In genomic region chr15:41796457-41796856, GRCh38 we compare ENCODE assay signal across 9 cellular contexts. TPM values are rescaled to one million over a fixed set of nuclear protein-coding genes. Genes with fewer than 3 reads are reported as not detected.
DNase-seq lines count a peak whose midpoint lies in the region; ATAC-seq and TF ChIP-seq lines count a peak whose summit lies in the region.
"Had no signal": no experiment of that assay in that cellular context is flagged by ENCODE, and none has a peak within 500 bp of the region (broad histone marks: within the 10 kb centered on the region; RNA-seq: fewer than 3 reads in every experiment).

No MANE protein-coding gene starts in this region.

- no peak for TF ChIP-seq POLR2A in upper lobe of left lung (IDR thresholded peaks at IDR 0.05)

- TF ChIP-seq CTCF in brain (conservative IDR thresholded peaks at IDR 0.05), result no peak
- TF ChIP-seq CTCF in upper lobe of left lung (IDR thresholded peaks at IDR 0.05), result no peak

- peaks cover 0 to 12% (median 8%) of the 10 kb centered on the region in 4 donors for H3K36me3 ChIP-seq in upper lobe of left lung

- H3K27me3 ChIP-seq in upper lobe of left lung, result no peaks in the 10 kb centered on the region

- no peak overlapping the region for H3K4me3 ChIP-seq in upper lobe of left lung

- peak overlapping the region in 3 of 5 experiments; percentile 85 to 95 (median 88) for H3K27ac Mint-ChIP-seq in brain

- H3K4me1 ChIP-seq in upper lobe of left lung, result peaks cover 17 to 22% (median 20%) of the 10 kb centered on the region in 4 donors

- peak overlapping the region in 1 of 4 donors; percentile 61 for H3K27ac ChIP-seq in upper lobe of left lung

- no peaks in the 10 kb centered on the region for H3K9me3 ChIP-seq in upper lobe of left lung

- TF ChIP-seq EP300 in upper lobe of left lung (IDR thresholded peaks at IDR 0.05), result no peak

- ATAC-seq in HG03469 (IDR thresholded peaks at IDR 0.05; ENCODE audit: unreplicated experiment) (no peak), upper lobe of left lung (ENCODE audit: low FRiP score in 2 of 2) (no peak), HG03196 (IDR thresholded peaks at IDR 0.05; ENCODE audit: unreplicated experiment) (no peak)

- WGBS in upper lobe of left lung, 2 donors, result 46 to 47% methylated on average over 4 of the region's 4 CpGs

- peak overlapping the region in 2 of 5 experiments; percentile 28 to 60 for H3K4me3 Mint-ChIP-seq in brain

- no peaks in the 10 kb centered on the region for H3K9me3 Mint-ChIP-seq in brain

- H3K36me3 Mint-ChIP-seq in brain, result peaks cover 21% of the 10 kb centered on the region

- peaks cover 37% of the 10 kb centered on the region for H3K4me1 Mint-ChIP-seq in brain

- DNase-seq in GM03348 (ENCODE audit: low spot score) (peak; percentile 75), iris pigment epithelial cell (ENCODE audit: low read depth) (peak; percentile 56), stromal cell of bone marrow (ENCODE audit: low read depth) (peak; percentile 45), upper lobe of left lung (no peak), NCI-H1417 (lab: John Stamatoyannopoulos, UW) (no peak)
- DNase-seq: activated T-cell treated with anti-CD3 and anti-CD28 coated beads, Interleukin-2, amount 50 U/mL, for 48 hours had no signal

- H3K27me3 Mint-ChIP-seq in brain, result peaks cover 3% of the 10 kb centered on the region

RNA-seq across cellular contexts. Expression of gene MAPKBP1, which starts 22.2 kb away (rescaled TPM):
- 11.0 TPM for polyA plus RNA-seq in brain (ENCODE audit: insufficient read depth, low read depth, low replicate concordance)
- 10 to 100 TPM; 12.8 to 83.8 (median 26.8) TPM for total RNA-seq in upper lobe of left lung

RNA-seq across cellular contexts. Expression of gene JMJD7, which starts 31.4 kb away (rescaled TPM):
- 7.7 TPM for polyA plus RNA-seq in brain (ENCODE audit: insufficient read depth, low read depth, low replicate concordance)
- total RNA-seq in upper lobe of left lung, result 10 to 100 TPM; 14.4 to 41.5 (median 31.2) TPM

RNA-seq across cellular contexts. Expression of gene PLA2G4B, which starts 42.2 kb away (rescaled TPM):
- 1.2 TPM for polyA plus RNA-seq in brain (ENCODE audit: insufficient read depth, low read depth, low replicate concordance)
- total RNA-seq in upper lobe of left lung, result 10 to 100 TPM in 4 of 6 donors, 1 to 10 TPM in 2; 4.7 to 71.2 (median 14.4) TPM

Comparison
In these comparisons a context has a peak if more than half of its experiments do, and no peak if none do; other contexts are left out.
1. DNase-seq: peak in GM03348 (single experiment), iris pigment epithelial cell (single experiment) and stromal cell of bone marrow (single experiment); none in upper lobe of left lung (0 of 2) and NCI-H1417 (0 of 3).